In genomic region chr10:12540341-12540781, GRCh38 we compare ENCODE assay signal across 12 cellular contexts.
DNase-seq lines count a peak whose midpoint lies in the region; ATAC-seq, FAIRE-seq and TF ChIP-seq lines count a peak whose summit lies in the region.
"Had no signal": no experiment of that assay in that cellular context is flagged by ENCODE, and none has a peak within 500 bp of the region (broad histone marks: within the 10 kb centered on the region; RNA-seq: fewer than 3 reads in every experiment).

No MANE protein-coding gene starts in this region.

- no peaks in the 10 kb centered on the region for H3K36me3 ChIP-seq in BJ (ENCODE audit: control insufficient read depth, insufficient read depth, low read length)
- H3K36me3 ChIP-seq: colonic mucosa had no signal

- intact Hi-C loops in activated T-helper 2 cell treated with anti-CD3 and anti-CD28 coated beads, Interferon-gamma antibody, Interleukin-2, Interleukin-4, amounts not matched to agents 10 μg/mL and 5 μg/mL and 100 μg/mL, durations not matched to agents 14 hours and 24 hours and 36 hours (cut with micrococcal nuclease), result no loop called here

- ATAC-seq in HG02973 (IDR thresholded peaks at IDR 0.05; ENCODE audit: unreplicated experiment) (no peak), GM21423 (IDR thresholded peaks at IDR 0.05; ENCODE audit: unreplicated experiment) (no peak)
- ATAC-seq: activated CD8-positive, alpha-beta memory T cell treated with anti-CD3 and anti-CD28 coated beads, Interleukin-2, amount 10 ng/mL, durations not matched to agents 7 days and 5 days had no signal

- DNase-seq in BJ (ENCODE audit: low read depth) (peak; percentile 12), GM19239 (ENCODE audit: insufficient read length, low spot score) (no peak), left kidney (ENCODE audit: low read depth, low spot score) (peak; percentile 51), GOT3 (lab: John Stamatoyannopoulos, UW) (no peak)
- no peak for DNase-seq in activated T-helper 2 cell treated with anti-CD3 and anti-CD28 coated beads, Interferon-gamma antibody, Interleukin-2, Interleukin-4, amounts not matched to agents 10 μg/mL and 5 μg/mL and 100 μg/mL, durations not matched to agents 14 hours and 24 hours and 36 hours (ENCODE audit: low spot score)
- DNase-seq: activated CD8-positive, alpha-beta memory T cell treated with anti-CD3 and anti-CD28 coated beads, Interleukin-2, amount 10 ng/mL, durations not matched to agents 7 days and 5 days; colonic mucosa; mammary epithelial cell; testis had no signal

- peaks cover 13% of the 10 kb centered on the region for H3K4me1 Mint-ChIP-seq in activated T-helper 2 cell treated with anti-CD3 and anti-CD28 coated beads, Interferon-gamma antibody, Interleukin-2, Interleukin-4, amounts not matched to agents 10 μg/mL and 5 μg/mL and 100 μg/mL, durations not matched to agents 14 hours and 24 hours and 36 hours (ENCODE audit: low read depth)

- no peak overlapping the region for H3K4me3 Mint-ChIP-seq in activated T-helper 2 cell treated with anti-CD3 and anti-CD28 coated beads, Interferon-gamma antibody, Interleukin-2, Interleukin-4, amounts not matched to agents 10 μg/mL and 5 μg/mL and 100 μg/mL, durations not matched to agents 14 hours and 24 hours and 36 hours (ENCODE audit: low read depth)
- H3K4me3 Mint-ChIP-seq: activated CD8-positive, alpha-beta memory T cell treated with anti-CD3 and anti-CD28 coated beads, Interleukin-2, amount 10 ng/mL, durations not matched to agents 7 days and 5 days had no signal

- no peaks in the 10 kb centered on the region for H3K27me3 ChIP-seq in BJ (ENCODE audit: control insufficient read depth, insufficient read depth, low read length)
- H3K27me3 ChIP-seq: colonic mucosa, testis had no signal

- no peak overlapping the region for H3K4me3 ChIP-seq in BJ (ENCODE audit: low read depth, low read length)
- H3K4me3 ChIP-seq: colonic mucosa, testis had no signal

- H3K27ac Mint-ChIP-seq in activated T-helper 2 cell treated with anti-CD3 and anti-CD28 coated beads, Interferon-gamma antibody, Interleukin-2, Interleukin-4, amounts not matched to agents 10 μg/mL and 5 μg/mL and 100 μg/mL, durations not matched to agents 14 hours and 24 hours and 36 hours, result no peak overlapping the region
- H3K27ac Mint-ChIP-seq: activated CD8-positive, alpha-beta memory T cell treated with anti-CD3 and anti-CD28 coated beads, Interleukin-2, amount 10 ng/mL, durations not matched to agents 7 days and 5 days had no signal

- H3K27me3 Mint-ChIP-seq in activated T-helper 2 cell treated with anti-CD3 and anti-CD28 coated beads, Interferon-gamma antibody, Interleukin-2, Interleukin-4, amounts not matched to agents 10 μg/mL and 5 μg/mL and 100 μg/mL, durations not matched to agents 14 hours and 24 hours and 36 hours (ENCODE audit: low read depth), result no peaks in the 10 kb centered on the region
- H3K27me3 Mint-ChIP-seq: activated CD8-positive, alpha-beta memory T cell treated with anti-CD3 and anti-CD28 coated beads, Interleukin-2, amount 10 ng/mL, durations not matched to agents 7 days and 5 days had no signal

- peak; percentile 31 for FAIRE-seq in GM19239 (lab: Jason Lieb, UNC)

- H3K9me3 Mint-ChIP-seq in activated T-helper 2 cell treated with anti-CD3 and anti-CD28 coated beads, Interferon-gamma antibody, Interleukin-2, Interleukin-4, amounts not matched to agents 10 μg/mL and 5 μg/mL and 100 μg/mL, durations not matched to agents 14 hours and 24 hours and 36 hours, result peaks cover 6% of the 10 kb centered on the region

- POLR2A ChIA-PET in BJ (lab: Charles Lee), result no interaction called here

- TF ChIP-seq CTCF in BJ (IDR thresholded peaks at IDR 0.05; ENCODE audit: insufficient read depth, low read depth, low read length) (no peak), VCaP (conservative IDR thresholded peaks at IDR 0.05) (no peak)

- peak overlapping the region; percentile 51 for H3K27ac ChIP-seq in VCaP
- H3K27ac ChIP-seq: colonic mucosa had no signal

- H3K36me3 Mint-ChIP-seq in activated T-helper 2 cell treated with anti-CD3 and anti-CD28 coated beads, Interferon-gamma antibody, Interleukin-2, Interleukin-4, amounts not matched to agents 10 μg/mL and 5 μg/mL and 100 μg/mL, durations not matched to agents 14 hours and 24 hours and 36 hours (ENCODE audit: low read depth), result no peaks in the 10 kb centered on the region

- CTCF ChIA-PET in BJ (lab: Yijun Ruan, JAX), result no interaction called here

Comparison
In these comparisons a context has a peak if more than half of its experiments do, and no peak if none do; other contexts are left out.
1. DNase-seq: peak in BJ (single experiment) and left kidney (single experiment); none in GM19239 (single experiment), activated T-helper 2 cell treated with anti-CD3 and anti-CD28 coated beads, Interferon-gamma antibody, Interleukin-2, Interleukin-4, amounts not matched to agents 10 μg/mL and 5 μg/mL and 100 μg/mL, durations not matched to agents 14 hours and 24 hours and 36 hours (single experiment) and GOT3 (single experiment).